ENCODE assay signal across 3 cellular contexts in genomic region chr21:15236111-15236510, GRCh38.
"Had no signal": no experiment of that assay in that cellular context is flagged by ENCODE, and none has a peak within 500 bp of the region (broad histone marks: within the 10 kb centered on the region; RNA-seq: fewer than 3 reads in every experiment).

No MANE protein-coding gene starts in this region.

- H3K4me3 ChIP-seq: GM12878 had no signal

- DNase-seq: GDM1, GF-D8 had no signal
